ENCODE assay signal across 1 cellular context in genomic region chr14:24481622-24482324, GRCh38.
TF ChIP-seq lines count a peak whose summit lies in the region.

No MANE protein-coding gene starts in this region.

TF ChIP-seq in GM23338, 12 proteins besides CTCF, POLR2A, EP300 and RAD21 (continued from another document):
- no peak for TF ChIP-seq REST (IDR thresholded peaks at IDR 0.05; ENCODE audit: unreplicated experiment)
- TF ChIP-seq ETS1 (IDR thresholded peaks at IDR 0.05): no peak
- TF ChIP-seq STAT1 (IDR thresholded peaks at IDR 0.05; ENCODE audit: unreplicated experiment): no peak
- TF ChIP-seq EZH2 (IDR thresholded peaks at IDR 0.05; ENCODE audit: low read depth, unreplicated experiment): no peak
TF ChIP-seq in GM23338: peak in this region for 0.
